Comparison of ENCODE assay signal across 1 cellular context in genomic region chr3:184145120-184145524, GRCh38.
TF ChIP-seq lines count a peak whose summit lies in the region.

No MANE protein-coding gene starts in this region.

TF ChIP-seq in HCT116, 20 proteins besides CTCF, POLR2A, EP300 and RAD21 (continued from another document):
- TF ChIP-seq REST (IDR thresholded peaks at IDR 0.05; ENCODE audit: low read depth) = no peak
- TF ChIP-seq ATF3 (IDR thresholded peaks at IDR 0.05) = no peak
- TF ChIP-seq EZH2 (IDR thresholded peaks at IDR 0.05) = no peak
- TF ChIP-seq CEBPB (IDR thresholded peaks at IDR 0.05; ENCODE audit: low read depth) = no peak
TF ChIP-seq in HCT116: peak in this region for 0.
